In the genomic region with DNA sequence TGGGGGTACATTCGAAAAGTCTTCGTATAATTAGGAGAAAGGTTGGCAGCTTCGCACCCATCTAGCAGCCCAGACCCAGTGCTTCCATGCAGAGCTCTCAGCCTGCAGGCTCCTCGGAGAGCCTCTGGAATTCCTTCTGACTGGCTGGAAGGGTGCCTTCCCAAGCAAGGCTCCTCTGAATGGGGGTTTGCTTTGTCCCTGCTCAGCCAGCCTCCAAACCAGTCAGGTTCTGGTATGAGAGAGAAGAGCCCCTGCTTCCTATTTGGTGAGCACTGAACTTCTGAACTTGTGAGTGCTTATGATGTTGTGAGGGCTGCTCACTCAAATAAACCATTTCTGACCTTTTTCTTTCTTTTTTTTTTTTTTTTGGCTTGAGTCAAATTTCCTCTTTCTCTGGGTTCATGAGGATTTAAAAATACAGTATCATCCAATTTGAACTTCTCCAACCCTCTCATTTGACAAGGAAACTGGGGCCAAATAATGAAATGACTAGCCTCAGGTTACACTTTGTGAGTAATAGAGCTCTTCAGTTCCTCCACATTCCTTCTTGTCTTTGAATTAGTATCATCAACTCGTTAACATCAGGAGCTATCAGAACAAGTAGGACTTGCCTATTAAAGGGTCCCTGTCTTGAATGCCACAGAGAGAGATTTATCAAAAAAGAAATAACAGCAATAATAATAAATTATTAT, we compare ENCODE assay signal across 19 cellular contexts. TPM values are rescaled to one million over a fixed set of nuclear protein-coding genes. Genes with fewer than 3 reads are reported as not detected.
DNase-seq lines count a peak whose midpoint lies in the region; ATAC-seq and TF ChIP-seq lines count a peak whose summit lies in the region.
"Had no signal": no experiment of that assay in that cellular context is flagged by ENCODE, and none has a peak within 500 bp of the region (broad histone marks: within the 10 kb centered on the region; RNA-seq: fewer than 3 reads in every experiment).

No MANE protein-coding gene starts in this region.

- no peak overlapping the region for H3K27ac Mint-ChIP-seq in activated naive CD8-positive, alpha-beta T cell treated with anti-CD3 and anti-CD28 coated beads, Interleukin-2, amount 50 U/mL, for 24 hours
- H3K27ac Mint-ChIP-seq in activated naive CD8-positive, alpha-beta T cell treated with anti-CD3 and anti-CD28 coated beads for 36 hours = no peak overlapping the region
- H3K27ac Mint-ChIP-seq in stimulated activated effector memory CD8-positive, alpha-beta T cell treated with anti-CD3 and anti-CD28 coated beads, Interleukin-12 subunit alpha, Interleukin-12 subunit beta, amount 100 ng/mL, for 72 hours = no peak overlapping the region
- H3K27ac Mint-ChIP-seq: activated CD4-positive, alpha-beta memory T cell treated with anti-CD3 and anti-CD28 coated beads, Interleukin-2, amount 10 ng/mL, durations not matched to agents 7 days and 5 days; activated T-helper 2 cell treated with anti-CD3 and anti-CD28 coated beads, Interferon-gamma antibody, Interleukin-2, Interleukin-4, amounts not matched to agents 10 μg/mL and 5 μg/mL and 100 μg/mL, durations not matched to agents 14 hours and 24 hours and 36 hours; CD8-positive, alpha-beta T cell; natural killer cell had no signal

- H3K9me3 Mint-ChIP-seq in activated naive CD8-positive, alpha-beta T cell treated with anti-CD3 and anti-CD28 coated beads, Interleukin-2, amount 50 U/mL, for 24 hours = no peaks in the 10 kb centered on the region
- peaks cover 4% of the 10 kb centered on the region for H3K9me3 Mint-ChIP-seq in activated naive CD8-positive, alpha-beta T cell treated with anti-CD3 and anti-CD28 coated beads for 36 hours
- H3K9me3 Mint-ChIP-seq in stimulated activated effector memory CD8-positive, alpha-beta T cell treated with anti-CD3 and anti-CD28 coated beads, Interleukin-12 subunit alpha, Interleukin-12 subunit beta, amount 100 ng/mL, for 72 hours = no peaks in the 10 kb centered on the region
- H3K9me3 Mint-ChIP-seq: activated CD4-positive, alpha-beta memory T cell treated with anti-CD3 and anti-CD28 coated beads, Interleukin-2, amount 10 ng/mL, durations not matched to agents 7 days and 5 days; CD8-positive, alpha-beta T cell; natural killer cell had no signal

- no peaks in the 10 kb centered on the region for H3K36me3 Mint-ChIP-seq in activated naive CD8-positive, alpha-beta T cell treated with anti-CD3 and anti-CD28 coated beads, Interleukin-2, amount 50 U/mL, for 24 hours (ENCODE audit: low read depth)
- no peaks in the 10 kb centered on the region for H3K36me3 Mint-ChIP-seq in activated naive CD8-positive, alpha-beta T cell treated with anti-CD3 and anti-CD28 coated beads for 36 hours
- no peaks in the 10 kb centered on the region for H3K36me3 Mint-ChIP-seq in stimulated activated effector memory CD8-positive, alpha-beta T cell treated with anti-CD3 and anti-CD28 coated beads, Interleukin-12 subunit alpha, Interleukin-12 subunit beta, amount 100 ng/mL, for 72 hours
- H3K36me3 Mint-ChIP-seq: CD8-positive, alpha-beta T cell; natural killer cell had no signal

- POLR2A ChIA-PET in PC-3 (lab: Charles Lee; ENCODE audit: unreplicated experiment) = no interaction called here

- ATAC-seq in activated naive CD8-positive, alpha-beta T cell treated with anti-CD3 and anti-CD28 coated beads, Interleukin-2, amount 50 U/mL, for 24 hours = peak; percentile 43
- ATAC-seq in PC-3 (no peak), HG03520 (IDR thresholded peaks at IDR 0.05; ENCODE audit: unreplicated experiment) (no peak)
- peak; percentile 65 for ATAC-seq in stimulated activated effector memory CD8-positive, alpha-beta T cell treated with anti-CD3 and anti-CD28 coated beads, Interleukin-12 subunit alpha, Interleukin-12 subunit beta, amount 100 ng/mL, for 72 hours
- ATAC-seq: CD8-positive, alpha-beta T cell; natural killer cell had no signal

- intact Hi-C loops in PC-3 (cut with micrococcal nuclease) = no loop called here

- no peaks in the 10 kb centered on the region for H3F3A ChIP-seq in PC-3 (ENCODE audit: low read length, unreplicated experiment)

- H4K20me1 ChIP-seq in PC-3 (ENCODE audit: low read length) = no peaks in the 10 kb centered on the region

- H3K27me3 ChIP-seq in PC-3 (ENCODE audit: low read length) = no peaks in the 10 kb centered on the region
- H3K27me3 ChIP-seq: ascending aorta, esophagus muscularis mucosa, SJCRH30 had no signal

- H3K4me1 Mint-ChIP-seq in activated naive CD8-positive, alpha-beta T cell treated with anti-CD3 and anti-CD28 coated beads, Interleukin-2, amount 50 U/mL, for 24 hours = peaks cover 8% of the 10 kb centered on the region
- peaks cover 5% of the 10 kb centered on the region for H3K4me1 Mint-ChIP-seq in activated naive CD8-positive, alpha-beta T cell treated with anti-CD3 and anti-CD28 coated beads for 36 hours
- H3K4me1 Mint-ChIP-seq in stimulated activated effector memory CD8-positive, alpha-beta T cell treated with anti-CD3 and anti-CD28 coated beads, Interleukin-12 subunit alpha, Interleukin-12 subunit beta, amount 100 ng/mL, for 72 hours = peaks cover 13% of the 10 kb centered on the region

- H3K9me2 ChIP-seq in PC-3 (replicated peaks; ENCODE audit: low read length) = no peaks in the 10 kb centered on the region

- TF ChIP-seq CTCF in PC-3 (conservative IDR thresholded peaks at IDR 0.05; ENCODE audit: low read depth, low read length) = no peak
- TF ChIP-seq CTCF in epithelial cell of esophagus (IDR thresholded peaks at IDR 0.05; ENCODE audit: insufficient read depth, low read depth, low read length, missing control alignments) = no peak

- H3K27ac ChIP-seq in PC-3 (ENCODE audit: low read length) = no peak overlapping the region
- H3K27ac ChIP-seq: ascending aorta, esophagus muscularis mucosa, left ventricle myocardium inferior, SJCRH30, thoracic aorta had no signal

- BruUV-seq in PC-3 (replicated peaks; lab: Mats Ljungman, UMichigan) = no TSS peak

- H2AFZ ChIP-seq in PC-3 (ENCODE audit: low read length) = no peak overlapping the region

- no peak for DNase-seq in activated naive CD8-positive, alpha-beta T cell treated with anti-CD3 and anti-CD28 coated beads, Interleukin-2, amount 50 U/mL, for 24 hours
- DNase-seq in activated naive CD8-positive, alpha-beta T cell treated with anti-CD3 and anti-CD28 coated beads for 36 hours = no peak
- peak; percentile 23 for DNase-seq in PC-3
- DNase-seq in epithelial cell of esophagus (ENCODE audit: low read depth) = peak; percentile 36
- no peak for DNase-seq in stimulated activated effector memory CD8-positive, alpha-beta T cell treated with anti-CD3 and anti-CD28 coated beads, Interleukin-12 subunit alpha, Interleukin-12 subunit beta, amount 100 ng/mL, for 72 hours (ENCODE audit: low spot score in 2 of 2)
- DNase-seq in NCI-H1105 treated with DMSO at 0.1 percent for 48 hours (lab: John Stamatoyannopoulos, UW) = no peak
- no peak for DNase-seq in activated effector memory CD4-positive, alpha-beta T cell treated with Interleukin-2 at 50 U/mL for 16 hours
- DNase-seq: activated CD4-positive, alpha-beta memory T cell treated with anti-CD3 and anti-CD28 coated beads, Interleukin-2, amount 10 ng/mL, durations not matched to agents 7 days and 5 days; CD8-positive, alpha-beta T cell; dermis blood vessel endothelial cell; left ventricle myocardium inferior; natural killer cell; SJCRH30; T1000 had no signal

- CTCF ChIA-PET in PC-3 (lab: Charles Lee) = interaction anchor here (0.6 kb wide), 1 partner anchor 418 kb away, joined by 3 read pairs; no protein-coding TSS in a partner anchor

- no peaks in the 10 kb centered on the region for H3K79me2 ChIP-seq in PC-3 (ENCODE audit: low read length)

- H3K27me3 Mint-ChIP-seq in activated naive CD8-positive, alpha-beta T cell treated with anti-CD3 and anti-CD28 coated beads, Interleukin-2, amount 50 U/mL, for 24 hours = no peaks in the 10 kb centered on the region
- no peaks in the 10 kb centered on the region for H3K27me3 Mint-ChIP-seq in activated naive CD8-positive, alpha-beta T cell treated with anti-CD3 and anti-CD28 coated beads for 36 hours
- H3K27me3 Mint-ChIP-seq: activated CD4-positive, alpha-beta memory T cell treated with anti-CD3 and anti-CD28 coated beads, Interleukin-2, amount 10 ng/mL, durations not matched to agents 7 days and 5 days had no signal

- H3K36me3 ChIP-seq in PC-3 (ENCODE audit: low read depth, low read length) = no peaks in the 10 kb centered on the region
- H3K36me3 ChIP-seq: ascending aorta, esophagus muscularis mucosa, left ventricle myocardium inferior, SJCRH30, thoracic aorta had no signal

- H3K4me3 ChIP-seq in PC-3 (ENCODE audit: low read length) (no peak overlapping the region), epithelial cell of esophagus (ENCODE audit: low read length) (no peak overlapping the region)
- H3K4me3 ChIP-seq: ascending aorta, esophagus muscularis mucosa, left ventricle myocardium inferior, SJCRH30, thoracic aorta had no signal

- H3K4me3 Mint-ChIP-seq in activated naive CD8-positive, alpha-beta T cell treated with anti-CD3 and anti-CD28 coated beads, Interleukin-2, amount 50 U/mL, for 24 hours = no peak overlapping the region
- no peak overlapping the region for H3K4me3 Mint-ChIP-seq in activated naive CD8-positive, alpha-beta T cell treated with anti-CD3 and anti-CD28 coated beads for 36 hours
- no peak overlapping the region for H3K4me3 Mint-ChIP-seq in stimulated activated effector memory CD8-positive, alpha-beta T cell treated with anti-CD3 and anti-CD28 coated beads, Interleukin-12 subunit alpha, Interleukin-12 subunit beta, amount 100 ng/mL, for 72 hours
- H3K4me3 Mint-ChIP-seq: activated CD4-positive, alpha-beta memory T cell treated with anti-CD3 and anti-CD28 coated beads, Interleukin-2, amount 10 ng/mL, durations not matched to agents 7 days and 5 days; CD8-positive, alpha-beta T cell; natural killer cell had no signal

- H3K9ac ChIP-seq in PC-3 (ENCODE audit: low read length) = no peak overlapping the region

- H3K9me3 ChIP-seq in PC-3 (ENCODE audit: low read length) = no peaks in the 10 kb centered on the region
- H3K9me3 ChIP-seq: ascending aorta, esophagus muscularis mucosa, SJCRH30, thoracic aorta had no signal

- 0 out of 2 replicates have a peak, but pooled peaks cover 7% of the 10 kb centered on the region for H3K4me1 ChIP-seq in PC-3 (ENCODE audit: insufficient read depth, low read length)
- H3K4me1 ChIP-seq: ascending aorta, left ventricle myocardium inferior had no signal

- no peak overlapping the region for H3K4me2 ChIP-seq in PC-3 (ENCODE audit: low read length)

RNA-seq across cellular contexts. Expression of a gene that starts 39.6 kb away (rescaled TPM):
- 10 to 100 TPM; 79.7 to 85.0 TPM for total RNA-seq in activated naive CD8-positive, alpha-beta T cell treated with anti-CD3 and anti-CD28 coated beads for 36 hours
- total RNA-seq in PC-3 (2014; rRNA removed) = 0.29 and 0.84 TPM in 2 replicates
- total RNA-seq: ascending aorta had no signal

Comparison
In these comparisons a context has a peak if more than half of its experiments do, and no peak if none do; other contexts are left out.
1. ATAC-seq: peak in activated naive CD8-positive, alpha-beta T cell treated with anti-CD3 and anti-CD28 coated beads, Interleukin-2, amount 50 U/mL, for 24 hours (single experiment) and stimulated activated effector memory CD8-positive, alpha-beta T cell treated with anti-CD3 and anti-CD28 coated beads, Interleukin-12 subunit alpha, Interleukin-12 subunit beta, amount 100 ng/mL, for 72 hours (single experiment); none in PC-3 (single experiment) and HG03520 (single experiment).
2. DNase-seq: peak in PC-3 (single experiment) and epithelial cell of esophagus (single experiment); none in activated naive CD8-positive, alpha-beta T cell treated with anti-CD3 and anti-CD28 coated beads, Interleukin-2, amount 50 U/mL, for 24 hours (single experiment), activated naive CD8-positive, alpha-beta T cell treated with anti-CD3 and anti-CD28 coated beads for 36 hours (single experiment), stimulated activated effector memory CD8-positive, alpha-beta T cell treated with anti-CD3 and anti-CD28 coated beads, Interleukin-12 subunit alpha, Interleukin-12 subunit beta, amount 100 ng/mL, for 72 hours (0 of 2), NCI-H1105 treated with DMSO at 0.1 percent for 48 hours (single experiment) and activated effector memory CD4-positive, alpha-beta T cell treated with Interleukin-2 at 50 U/mL for 16 hours (single experiment).
3. RNA of a gene that starts 39.6 kb away (total RNA-seq): 79.7 to 85.0 TPM in activated naive CD8-positive, alpha-beta T cell treated with anti-CD3 and anti-CD28 coated beads for 36 hours; 0.29 to 0.84 TPM in PC-3; every median in the first group is over 10 times any median in the second.